26 cellular contexts compared by ENCODE assay signal in the genomic region with DNA sequence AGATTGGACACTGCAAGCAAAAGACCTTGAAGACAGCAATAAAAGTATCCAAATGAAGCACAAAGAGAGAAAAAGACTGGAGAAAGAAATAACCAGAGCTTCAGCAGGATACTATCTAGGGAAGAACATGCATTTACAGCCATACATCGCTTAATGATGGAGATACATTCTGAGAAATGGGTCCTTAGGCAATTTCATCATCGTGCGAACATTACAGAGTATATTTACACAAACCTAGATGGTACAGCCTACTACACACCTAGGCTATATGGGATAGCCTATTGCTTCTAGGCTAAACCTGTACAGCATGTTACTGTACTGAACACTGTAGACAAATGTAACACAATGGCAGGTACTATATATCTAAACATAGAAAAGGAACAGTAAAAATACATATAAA.
"Had no signal": no experiment of that assay in that cellular context is flagged by ENCODE, and none has a peak within 500 bp of the region (broad histone marks: within the 10 kb centered on the region; RNA-seq: fewer than 3 reads in every experiment).

No MANE protein-coding gene starts in this region.

- DNase-seq: colonic mucosa; cortex of kidney; dermis blood vessel endothelial cell; dorsolateral prefrontal cortex; effector CD4-positive, alpha-beta T cell; effector CD8-positive, alpha-beta T cell; effector memory CD4-positive, alpha-beta T cell; effector memory CD8-positive, alpha-beta T cell; endodermal cell; erythroblast; esophagus squamous epithelium; foreskin keratinocyte; foreskin melanocyte; gastrocnemius medialis; glutamatergic neuron; head of caudate nucleus; heart left ventricle; heart right ventricle had no signal

- H3K27me3 ChIP-seq: colonic mucosa, dorsolateral prefrontal cortex, esophagus muscularis mucosa, esophagus squamous epithelium, foreskin keratinocyte, gastrocnemius medialis, gastroesophageal sphincter, heart left ventricle, heart right ventricle had no signal

- H3K9me3 ChIP-seq: colonic mucosa, esophagus muscularis mucosa, esophagus squamous epithelium, gastrocnemius medialis, gastroesophageal sphincter, heart left ventricle, heart right ventricle had no signal

- H3K36me3 ChIP-seq: colonic mucosa, esophagus muscularis mucosa, gastrocnemius medialis had no signal

- H3K4me1 ChIP-seq: esophagus muscularis mucosa, gastrocnemius medialis, gastroesophageal sphincter had no signal

- H3K27ac ChIP-seq: colonic mucosa, coronary artery, dorsolateral prefrontal cortex, epithelial cell of prostate, esophagus muscularis mucosa, esophagus squamous epithelium, foreskin keratinocyte, gastrocnemius medialis, gastroesophageal sphincter, heart left ventricle, heart right ventricle had no signal

- H3K4me3 ChIP-seq: colonic mucosa, coronary artery, dorsolateral prefrontal cortex, esophagus muscularis mucosa, esophagus squamous epithelium, gastrocnemius medialis, gastroesophageal sphincter, heart left ventricle, heart right ventricle had no signal

- ATAC-seq: effector memory CD8-positive, alpha-beta T cell; esophagus mucosa; foreskin keratinocyte; gastrocnemius medialis; gastroesophageal sphincter; heart left ventricle; heart right ventricle had no signal

- FAIRE-seq: colon, endothelial cell of umbilical vein, frontal cortex had no signal
